Comparison of ENCODE assay signal across 9 cellular contexts in the genomic region with DNA sequence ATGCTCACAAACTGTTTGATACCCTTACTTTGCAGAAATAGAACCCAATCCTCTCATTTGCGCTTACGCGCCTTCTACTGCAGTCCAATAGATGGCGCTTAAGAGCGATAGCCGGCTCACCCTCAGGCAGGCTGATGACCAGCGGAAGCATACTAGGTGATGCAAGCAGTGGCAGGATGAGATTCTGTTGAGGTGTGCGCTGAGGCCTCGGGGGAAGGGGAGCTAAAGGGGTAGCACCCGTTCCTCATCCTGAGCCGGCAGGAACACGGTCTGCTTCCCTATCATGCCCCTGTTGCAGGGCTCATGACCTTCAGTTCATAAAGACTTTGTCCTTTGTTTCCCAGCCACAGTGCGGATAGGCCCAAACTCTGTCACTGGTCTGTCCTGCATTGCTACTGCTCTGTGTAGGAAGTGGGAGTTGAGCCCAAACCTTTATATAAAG.
A peak's percentile ranks its signal among the peaks of the same experiment; 100 is the strongest.
DNase-seq lines count a peak whose midpoint lies in the region; ATAC-seq, FAIRE-seq and TF ChIP-seq lines count a peak whose summit lies in the region.
"Had no signal": no experiment of that assay in that cellular context is flagged by ENCODE, and none has a peak within 500 bp of the region (broad histone marks: within the 10 kb centered on the region; RNA-seq: fewer than 3 reads in every experiment).

No MANE protein-coding gene starts in this region.

- no peaks in the 10 kb centered on the region for H3K9me2 ChIP-seq in hepatocyte (replicated peaks; ENCODE audit: insufficient read depth)

- WGBS in hepatocyte (ENCODE audit: low lambda C conversion rate, missing lambda C conversion rate) = 36% methylated on average over 13 of the region's 13 CpGs

- H3K27ac ChIP-seq in hepatocyte = no peak overlapping the region
- H3K27ac ChIP-seq: neutrophil had no signal

- no peaks in the 10 kb centered on the region for H4K20me1 ChIP-seq in hepatocyte (ENCODE audit: insufficient read depth, poor library complexity, severe bottlenecking)

- no peaks in the 10 kb centered on the region for H3K27me3 ChIP-seq in hepatocyte
- H3K27me3 ChIP-seq: neutrophil had no signal

- no peak overlapping the region for H3K4me3 ChIP-seq in hepatocyte

- TF ChIP-seq CTCF in D721Med (IDR thresholded peaks at IDR 0.05; ENCODE audit: insufficient read depth, missing control alignments) (peak; percentile 13), hepatocyte (IDR thresholded peaks at IDR 0.05; ENCODE audit: poor library complexity) (peak; percentile 55)

- ATAC-seq in GM21717 (IDR thresholded peaks at IDR 0.05; ENCODE audit: unreplicated experiment) = peak; percentile 72

- H3K9me3 ChIP-seq in hepatocyte (ENCODE audit: low read depth) = no peaks in the 10 kb centered on the region
- H3K9me3 ChIP-seq: neutrophil had no signal

- H3K4me2 ChIP-seq in hepatocyte = no peak overlapping the region

- no peak overlapping the region for H2AFZ ChIP-seq in hepatocyte

- DNase-seq in D721Med (ENCODE audit: insufficient read length, low spot score) (no peak), NCI-H69 (lab: John Stamatoyannopoulos, UW) (peak; percentile 8), hepatocyte (ENCODE audit: low spot score) (peak; percentile 62), NCI-H2196 (lab: John Stamatoyannopoulos, UW; ENCODE audit: unreplicated experiment) (no peak), NK-92 (lab: John Stamatoyannopoulos, UW; ENCODE audit: unreplicated experiment) (no peak), frontal cortex (ENCODE audit: low spot score in 2 of 2) (no peak)
- no peak for DNase-seq in activated CD8-positive, alpha-beta memory T cell treated with anti-CD3 and anti-CD28 coated beads, Interleukin-2, amount 50 U/mL, for 4 hours

- H3K4me1 ChIP-seq in hepatocyte (ENCODE audit: insufficient read depth) = peaks cover 13% of the 10 kb centered on the region

- H3K36me3 ChIP-seq in hepatocyte (replicated peaks; ENCODE audit: insufficient read depth, low read depth) = no peaks in the 10 kb centered on the region
- H3K36me3 ChIP-seq: neutrophil had no signal

- FAIRE-seq in D721Med (lab: Jason Lieb, UNC) (no peak), frontal cortex (lab: Jason Lieb, UNC) (no peak)

- no peaks in the 10 kb centered on the region for H3K79me2 ChIP-seq in hepatocyte

Comparison
In these comparisons a context has a peak if more than half of its experiments do, and no peak if none do; other contexts are left out.
1. DNase-seq: peak in NCI-H69 (single experiment) and hepatocyte (single experiment); none in D721Med (single experiment), NCI-H2196 (single experiment), NK-92 (single experiment), activated CD8-positive, alpha-beta memory T cell treated with anti-CD3 and anti-CD28 coated beads, Interleukin-2, amount 50 U/mL, for 4 hours (single experiment) and frontal cortex (0 of 2).